In genomic region chr22:18155546-18155945, GRCh38 we compare ENCODE assay signal across 1 cellular context. TPM values are rescaled to one million over a fixed set of nuclear protein-coding genes. Genes with fewer than 3 reads are reported as not detected.
"Had no signal": no experiment of that assay in that cellular context is flagged by ENCODE, and none has a peak within 500 bp of the region (broad histone marks: within the 10 kb centered on the region; RNA-seq: fewer than 3 reads in every experiment).

No MANE protein-coding gene starts in this region.

RNA-seq across cellular contexts. Expression of gene TUBA8, which starts 44.9 kb away (rescaled TPM):
- total RNA-seq: epithelial cell of proximal tubule had no signal
